In genomic region chr4:3257125-3257690, GRCh38 we compare ENCODE assay signal across 13 cellular contexts. TPM values are rescaled to one million over a fixed set of nuclear protein-coding genes. Genes with fewer than 3 reads are reported as not detected.
DNase-seq lines count a peak whose midpoint lies in the region; ATAC-seq and TF ChIP-seq lines count a peak whose summit lies in the region.
"Had no signal": no experiment of that assay in that cellular context is flagged by ENCODE, and none has a peak within 500 bp of the region (broad histone marks: within the 10 kb centered on the region; RNA-seq: fewer than 3 reads in every experiment).

No MANE protein-coding gene starts in this region.

- H3K27me3 ChIP-seq in kidney epithelial cell (ENCODE audit: control insufficient read depth, insufficient read depth, low read length), result no peaks in the 10 kb centered on the region
- no peaks in the 10 kb centered on the region for H3K27me3 ChIP-seq in CD4-positive, alpha-beta T cell (ENCODE audit: control insufficient read depth, insufficient read depth, low read length)
- H3K27me3 ChIP-seq: thyroid gland had no signal

- no peaks in the 10 kb centered on the region for H3K4me1 Mint-ChIP-seq in CD4-positive, alpha-beta T cell (ENCODE audit: low read depth)

- H3K4me3 ChIP-seq in kidney epithelial cell (ENCODE audit: low read depth, low read length), result no peak overlapping the region
- H3K4me3 ChIP-seq: GM23248, thyroid gland had no signal

- H3K4me3 Mint-ChIP-seq in CD4-positive, alpha-beta T cell, result no peak overlapping the region
- H3K4me3 Mint-ChIP-seq: activated T-cell treated with anti-CD3 and anti-CD28 coated beads, Interleukin-2, amount 50 U/mL, for 72 hours had no signal

- H3K27ac Mint-ChIP-seq in CD4-positive, alpha-beta T cell, result no peak overlapping the region
- H3K27ac Mint-ChIP-seq: activated T-cell treated with anti-CD3 and anti-CD28 coated beads, Interleukin-2, amount 50 U/mL, for 72 hours had no signal

- intact Hi-C loops in CD4-positive, alpha-beta T cell (cut with DNase I, micrococcal nuclease), result no loop called here

- H3K9me3 ChIP-seq in CD4-positive, alpha-beta T cell (ENCODE audit: control insufficient read depth, low read length), result no peaks in the 10 kb centered on the region
- H3K9me3 ChIP-seq: thyroid gland had no signal

- no peaks in the 10 kb centered on the region for H3K36me3 ChIP-seq in kidney epithelial cell (ENCODE audit: control insufficient read depth, insufficient read depth, low read length)
- H3K36me3 ChIP-seq: thyroid gland had no signal

- peak; percentile 33 for DNase-seq in D341Med (ENCODE audit: low spot score)
- DNase-seq in NCI-H69 (lab: John Stamatoyannopoulos, UW), result peak; percentile 75
- peak; percentile 4 for DNase-seq in kidney epithelial cell (ENCODE audit: low read depth)
- no peak for DNase-seq in CD4-positive, alpha-beta T cell
- no peak for DNase-seq in NOMO-1 treated with dmso at 0.1 percent for 144 hours (lab: John Stamatoyannopoulos, UW; ENCODE audit: unreplicated experiment)
- DNase-seq: activated T-cell treated with anti-CD3 and anti-CD28 coated beads, Interleukin-2, amount 50 U/mL, for 72 hours; GM23248; NCI-H1436; T-helper 1 cell had no signal

- H3K36me3 Mint-ChIP-seq in CD4-positive, alpha-beta T cell (ENCODE audit: low read depth), result peaks cover 7% of the 10 kb centered on the region

- no peak overlapping the region for H3K27ac ChIP-seq in CD4-positive, alpha-beta T cell (ENCODE audit: low read depth, low read length)
- H3K27ac ChIP-seq: GM23248 had no signal

- H3K27me3 Mint-ChIP-seq in CD4-positive, alpha-beta T cell, result no peaks in the 10 kb centered on the region

- peak; percentile 31 for ATAC-seq in HG03354 (IDR thresholded peaks at IDR 0.05; ENCODE audit: poor library complexity, severe bottlenecking, unreplicated experiment)
- no peak for ATAC-seq in HG03520 (IDR thresholded peaks at IDR 0.05; ENCODE audit: unreplicated experiment)
- ATAC-seq in GM21576 (IDR thresholded peaks at IDR 0.05; ENCODE audit: unreplicated experiment), result no peak
- no peak for ATAC-seq in CD4-positive, alpha-beta T cell (ENCODE audit: poor library complexity)

- H3K9me3 Mint-ChIP-seq in CD4-positive, alpha-beta T cell, result no peaks in the 10 kb centered on the region
- H3K9me3 Mint-ChIP-seq: activated T-cell treated with anti-CD3 and anti-CD28 coated beads, Interleukin-2, amount 50 U/mL, for 72 hours had no signal

- POLR2A ChIA-PET in CD4-positive, alpha-beta T cell (lab: Charles Lee), result no interaction called here

- no peak for TF ChIP-seq CTCF in kidney epithelial cell (IDR thresholded peaks at IDR 0.05; ENCODE audit: insufficient read depth, low read length, poor library complexity, severe bottlenecking)
- TF ChIP-seq CTCF in CD4-positive, alpha-beta T cell (IDR thresholded peaks at IDR 0.05), result no peak

- CTCF ChIA-PET in CD4-positive, alpha-beta T cell (lab: Charles Lee), result no interaction called here

RNA-seq across cellular contexts. Expression of gene MSANTD1, which starts 8.2 kb away (rescaled TPM):
- 0.50 TPM in 1 of 2 replicates, not detected in the other for total RNA-seq in kidney epithelial cell
- under 1 TPM; 0.67 to 0.74 TPM for total RNA-seq in CD4-positive, alpha-beta T cell
- total RNA-seq: GM23248 had no signal

RNA-seq across cellular contexts. Expression of gene RGS12, which starts 35.6 kb away (rescaled TPM):
- 28.7 and 29.2 TPM in 2 replicates for total RNA-seq in kidney epithelial cell
- 10 to 100 TPM; 14.1 to 16.9 TPM for total RNA-seq in CD4-positive, alpha-beta T cell

Comparison
In these comparisons a context has a peak if more than half of its experiments do, and no peak if none do; other contexts are left out.
1. DNase-seq: peak in D341Med (single experiment), NCI-H69 (single experiment) and kidney epithelial cell (single experiment); none in CD4-positive, alpha-beta T cell (0 of 10) and NOMO-1 treated with dmso at 0.1 percent for 144 hours (single experiment).